In genomic region chr1:52686261-52686751, GRCh38 we compare ENCODE assay signal across 8 cellular contexts. TPM values are rescaled to one million over a fixed set of nuclear protein-coding genes. Genes with fewer than 3 reads are reported as not detected.
DNase-seq lines count a peak whose midpoint lies in the region; ATAC-seq, FAIRE-seq and TF ChIP-seq lines count a peak whose summit lies in the region.
"Not testable (repeated sequence)": the region's sequence is repeated elsewhere in the genome, so short reads cannot be mapped to it uniquely, and the experiment has no call there.

No MANE protein-coding gene starts in this region.

- not testable (repeated sequence) for BruUV-seq in HCT116 (replicated peaks; lab: Mats Ljungman, UMichigan)

- not testable (repeated sequence) for H3K9me3 ChIP-seq in HCT116 (ENCODE audit: control insufficient read depth in 1 of 2, insufficient read depth in 1 of 2, low read depth in 1 of 2, low read length in 2 of 2); esophagus squamous epithelium

- not testable (repeated sequence) for H4K20me1 ChIP-seq in HCT116 (ENCODE audit: insufficient read depth)

- not testable (repeated sequence) for H3K27me3 Mint-ChIP-seq in activated T-helper 1 cell treated with anti-CD3 and anti-CD28 coated beads, Interleukin-12 subunit alpha, Interleukin-12 subunit beta, Interleukin-2, Interleukin-4 antibody, amounts not matched to agents 30 ng/mL and 10 ng/mL and 1 ng/mL, durations not matched to agents 14 hours and 24 hours and 36 hours (ENCODE audit: insufficient read depth); naive thymus-derived CD8-positive, alpha-beta T cell

- not testable (repeated sequence) for H3K4me3 Mint-ChIP-seq in activated T-helper 1 cell treated with anti-CD3 and anti-CD28 coated beads, Interleukin-12 subunit alpha, Interleukin-12 subunit beta, Interleukin-2, Interleukin-4 antibody, amounts not matched to agents 30 ng/mL and 10 ng/mL and 1 ng/mL, durations not matched to agents 14 hours and 24 hours and 36 hours
- H3K4me3 Mint-ChIP-seq in naive thymus-derived CD8-positive, alpha-beta T cell = peak overlapping the region in 4 of 10 donors; percentile 9 to 25 (median 14)

- WGBS in esophagus squamous epithelium, 2 donors = 49 to 51% methylated on average over 13 to 16 of the region's 17 CpGs

- not testable (repeated sequence) for H3K4me2 ChIP-seq in HCT116 (ENCODE audit: low read length)

- H3K4me1 ChIP-seq in HCT116 (ENCODE audit: control insufficient read depth in 1 of 2, insufficient read depth in 2 of 2, low read length in 2 of 2); esophagus squamous epithelium: not testable (repeated sequence)

- peak; percentile 85 for TF ChIP-seq RAD21 in HCT116 (IDR thresholded peaks at IDR 0.05; ENCODE audit: low read depth)

- H3K36me3 Mint-ChIP-seq in activated T-helper 1 cell treated with anti-CD3 and anti-CD28 coated beads, Interleukin-12 subunit alpha, Interleukin-12 subunit beta, Interleukin-2, Interleukin-4 antibody, amounts not matched to agents 30 ng/mL and 10 ng/mL and 1 ng/mL, durations not matched to agents 14 hours and 24 hours and 36 hours (ENCODE audit: low read depth) = peaks cover 22% of the 10 kb centered on the region
- H3K36me3 Mint-ChIP-seq in naive thymus-derived CD8-positive, alpha-beta T cell = not testable (repeated sequence)

- intact Hi-C loops in HCT116 (cut with micrococcal nuclease) = loop anchor here (2.0 to 5.0 kb wide), 4 partner anchors 134 to 559 kb away; partner anchors contain the start of genes CC2D1B, ORC1, PRPF38A and TUT4
- intact Hi-C loops in activated T-helper 1 cell treated with anti-CD3 and anti-CD28 coated beads, Interleukin-12 subunit alpha, Interleukin-12 subunit beta, Interleukin-2, Interleukin-4 antibody, amounts not matched to agents 30 ng/mL and 10 ng/mL and 1 ng/mL, durations not matched to agents 14 hours and 24 hours and 36 hours (cut with micrococcal nuclease) = loop anchor here (1.0 to 10.0 kb wide), 9 partner anchors 27 to 559 kb away; partner anchors contain the start of genes CC2D1B, GPX7, ORC1 and PRPF38A
- intact Hi-C loops in esophagus squamous epithelium (cut with DNase I) = loop anchor here (10.0 kb wide), 1 partner anchor 262 kb away; no protein-coding TSS in a partner anchor

- not testable (repeated sequence) for H3K9ac ChIP-seq in HCT116 (ENCODE audit: low read length)

- peaks cover 29% of the 10 kb centered on the region for H3K79me2 ChIP-seq in HCT116 (ENCODE audit: insufficient read depth, low read length)

- in situ Hi-C loops in SK-MEL-5 (cut with HindIII; ENCODE audit: low pct_unique_long_range_greater_than_20kb, low sequenced_read_pairs) = not testable (repeated sequence)

- H3K9me3 Mint-ChIP-seq in activated T-helper 1 cell treated with anti-CD3 and anti-CD28 coated beads, Interleukin-12 subunit alpha, Interleukin-12 subunit beta, Interleukin-2, Interleukin-4 antibody, amounts not matched to agents 30 ng/mL and 10 ng/mL and 1 ng/mL, durations not matched to agents 14 hours and 24 hours and 36 hours; naive thymus-derived CD8-positive, alpha-beta T cell: not testable (repeated sequence)

- peak; percentile 82 for TF ChIP-seq CTCF in D721Med (IDR thresholded peaks at IDR 0.05; ENCODE audit: insufficient read depth, missing control alignments)
- TF ChIP-seq CTCF in HCT116 (IDR thresholded peaks at IDR 0.05 in 2 of 3, conservative IDR thresholded peaks at IDR 0.05 in 1 of 3; ENCODE audit: borderline replicate concordance in 1 of 3, insufficient read depth in 1 of 3, low read depth in 2 of 3, low read length in 2 of 3) = peak; percentile 60 to 72 (median 71); a peak in 5 of 6 replicates
- TF ChIP-seq CTCF in esophagus squamous epithelium (IDR thresholded peaks at IDR 0.05) = peak; percentile 45 to 89 (median 80)

- FAIRE-seq in D721Med (lab: Jason Lieb, UNC) = not testable (repeated sequence)

- CTCF ChIA-PET in HCT116 (lab: Charles Lee) = interaction anchor here (0.8 to 2.2 kb wide), 7 partner anchors 9 to 790 kb away, joined by 3 to 10 read pairs (median 3); partner anchors contain the start of genes COA7, ORC1, PRPF38A and ZYG11B

- H3K36me3 ChIP-seq in HCT116 (ENCODE audit: control insufficient read depth in 1 of 2, insufficient read depth in 2 of 2, low read length in 2 of 2) = peaks cover 25 to 38% of the 10 kb centered on the region in 2 experiments; a peak in 3 of 4 replicates
- peaks cover 0 to 60% (median 5%) of the 10 kb centered on the region in 3 donors for H3K36me3 ChIP-seq in esophagus squamous epithelium

- peak overlapping the region; percentile 49 for H3K27ac Mint-ChIP-seq in activated T-helper 1 cell treated with anti-CD3 and anti-CD28 coated beads, Interleukin-12 subunit alpha, Interleukin-12 subunit beta, Interleukin-2, Interleukin-4 antibody, amounts not matched to agents 30 ng/mL and 10 ng/mL and 1 ng/mL, durations not matched to agents 14 hours and 24 hours and 36 hours
- H3K27ac Mint-ChIP-seq in naive thymus-derived CD8-positive, alpha-beta T cell = peak overlapping the region; percentile 49 to 93 (median 80)

- not testable (repeated sequence) for H3K27ac ChIP-seq in HCT116 (ENCODE audit: low read depth, low read length); esophagus squamous epithelium

- not testable (repeated sequence) for H3K27me3 ChIP-seq in HCT116 (ENCODE audit: insufficient read depth, low read length); esophagus squamous epithelium

- POLR2A ChIA-PET in HCT116 (lab: Charles Lee) = interaction anchor here (0.6 kb wide), 1 partner anchor 604 kb away, joined by 3 read pairs; no protein-coding TSS in a partner anchor
- POLR2A ChIA-PET in naive thymus-derived CD8-positive, alpha-beta T cell (lab: Charles Lee) = interaction anchor here (0.6 to 2.6 kb wide), 9 partner anchors 17 to 320 kb away, joined by 3 to 12 read pairs (median 4); partner anchors contain the start of genes ORC1, PRPF38A, SHISAL2A and TUT4

- H3K9me2 ChIP-seq in HCT116 (ENCODE audit: insufficient read depth) = not testable (repeated sequence)

- H2AFZ ChIP-seq in HCT116 (ENCODE audit: low read depth, low read length, poor library complexity, severe bottlenecking) = not testable (repeated sequence)

- not testable (repeated sequence) for H3K4me3 ChIP-seq in HCT116 (replicated peaks in 1 of 2; ENCODE audit: low read depth in 1 of 2, low read length in 2 of 2); esophagus squamous epithelium

- DNase-seq in D721Med (ENCODE audit: insufficient read length, low spot score) = peak; percentile 59
- DNase-seq in HCT116 (ENCODE audit: low read depth, low spot score) = peak; percentile 35
- DNase-seq in NCI-H1105 (lab: John Stamatoyannopoulos, UW) = peak; percentile 53
- DNase-seq in SK-MEL-5 (ENCODE audit: low read depth, low spot score) = peak; percentile 75
- DNase-seq in activated T-helper 1 cell treated with anti-CD3 and anti-CD28 coated beads, Interleukin-12 subunit alpha, Interleukin-12 subunit beta, Interleukin-2, Interleukin-4 antibody, amounts not matched to agents 30 ng/mL and 10 ng/mL and 1 ng/mL, durations not matched to agents 14 hours and 24 hours and 36 hours (ENCODE audit: low spot score) = peak; percentile 73
- DNase-seq in esophagus squamous epithelium (lab: John Stamatoyannopoulos, UW) = not testable (repeated sequence)
- DNase-seq in naive thymus-derived CD8-positive, alpha-beta T cell = peak; percentile 65 to 90 (median 78)
- DNase-seq in stimulated activated CD8-positive, alpha-beta memory T cell treated with anti-CD3 and anti-CD28 coated beads, Interleukin-7, amount 100 ng/mL, for 4 hours (ENCODE audit: low read depth in 2 of 2) = peak; percentile 52 to 53

- peak; percentile 81 for ATAC-seq in HCT116
- ATAC-seq in naive thymus-derived CD8-positive, alpha-beta T cell = peak; percentile 99 to 100

- H3K4me1 Mint-ChIP-seq in activated T-helper 1 cell treated with anti-CD3 and anti-CD28 coated beads, Interleukin-12 subunit alpha, Interleukin-12 subunit beta, Interleukin-2, Interleukin-4 antibody, amounts not matched to agents 30 ng/mL and 10 ng/mL and 1 ng/mL, durations not matched to agents 14 hours and 24 hours and 36 hours (ENCODE audit: low read depth) = peaks cover 26% of the 10 kb centered on the region
- H3K4me1 Mint-ChIP-seq in naive thymus-derived CD8-positive, alpha-beta T cell = peaks cover 5 to 14% (median 10%) of the 10 kb centered on the region in 4 donors

- RAD21 ChIA-PET in HCT116 (lab: Charles Lee; ENCODE audit: low non-redundant PET in 1 of 2, low total read pairs in 2 of 2, uncharacterized antibody in 2 of 2, unreplicated experiment in 2 of 2) = not testable (repeated sequence)

- not testable (repeated sequence) for TF ChIP-seq POLR2A in HCT116 (IDR thresholded peaks at IDR 0.05; ENCODE audit: borderline replicate concordance, extremely low read depth, insufficient read depth, insufficient read length); esophagus squamous epithelium (IDR thresholded peaks at IDR 0.05)

RNA-seq across cellular contexts. Expression of gene COA7, which starts 11.8 kb away (rescaled TPM):
- 43.6 TPM for total RNA-seq in HCT116 (2021; ENCODE audit: unreplicated experiment)
- 19.1 and 19.5 TPM in 2 replicates for polyA plus RNA-seq in HCT116 (2012)
- total RNA-seq in SK-MEL-5 (2014; rRNA removed; shearing (Covaris generic)) = 13.1 and 14.0 TPM in 2 replicates
- 17.9 and 24.4 TPM in 2 replicates for polyA plus RNA-seq in SK-MEL-5 (2015; cell fraction: cytosol; rRNA removed)
- 7.6 and 11.5 TPM in 2 replicates for polyA plus RNA-seq in SK-MEL-5 (2015; cell fraction: nucleus; rRNA removed)
- 37.6 and 39.9 TPM in 2 replicates for total RNA-seq in activated T-helper 1 cell treated with anti-CD3 and anti-CD28 coated beads, Interleukin-12 subunit alpha, Interleukin-12 subunit beta, Interleukin-2, Interleukin-4 antibody, amounts not matched to agents 30 ng/mL and 10 ng/mL and 1 ng/mL, durations not matched to agents 14 hours and 24 hours and 36 hours
- 10 to 100 TPM; 11.2 to 13.5 (median 12.3) TPM for total RNA-seq in esophagus squamous epithelium
- 1 to 10 TPM; 2.4 to 3.0 TPM for total RNA-seq in naive thymus-derived CD8-positive, alpha-beta T cell
- 1 to 10 TPM; 3.1 to 4.2 (median 3.9) TPM for polyA plus RNA-seq in naive thymus-derived CD8-positive, alpha-beta T cell

RNA-seq across cellular contexts. Expression of gene ZYG11B, which starts 39.9 kb away (rescaled TPM):
- total RNA-seq in HCT116 (2021; ENCODE audit: unreplicated experiment) (20.7 TPM), esophagus squamous epithelium (10 to 100 TPM; 13.9 to 27.8 (median 18.4) TPM)
- 4.1 and 4.6 TPM in 2 replicates for polyA plus RNA-seq in HCT116 (2012)
- total RNA-seq in SK-MEL-5 (2014; rRNA removed; shearing (Covaris generic)) = 25.3 and 26.6 TPM in 2 replicates
- 14.4 and 20.8 TPM in 2 replicates for polyA plus RNA-seq in SK-MEL-5 (2015; cell fraction: cytosol; rRNA removed)
- polyA plus RNA-seq in SK-MEL-5 (2015; cell fraction: nucleus; rRNA removed) = 8.4 and 10.1 TPM in 2 replicates
- total RNA-seq in activated T-helper 1 cell treated with anti-CD3 and anti-CD28 coated beads, Interleukin-12 subunit alpha, Interleukin-12 subunit beta, Interleukin-2, Interleukin-4 antibody, amounts not matched to agents 30 ng/mL and 10 ng/mL and 1 ng/mL, durations not matched to agents 14 hours and 24 hours and 36 hours = 8.4 and 8.5 TPM in 2 replicates
- 10 to 100 TPM; 23.6 to 25.9 TPM for total RNA-seq in naive thymus-derived CD8-positive, alpha-beta T cell
- 10 to 100 TPM; 12.3 to 14.9 (median 12.5) TPM for polyA plus RNA-seq in naive thymus-derived CD8-positive, alpha-beta T cell

RNA-seq across cellular contexts. Expression of gene SHISAL2A, which starts 53.3 kb away (rescaled TPM):
- total RNA-seq in HCT116 (2021; ENCODE audit: unreplicated experiment) (not detected), esophagus squamous epithelium (1 to 10 TPM in 1 of 4 donors, not detected in 3; 1.7 TPM)
- not detected in 2 replicates for polyA plus RNA-seq in HCT116 (2012)
- total RNA-seq in SK-MEL-5 (2014; rRNA removed; shearing (Covaris generic)) = not detected in 2 replicates
- 0.12 TPM in 1 of 2 replicates, not detected in the other for polyA plus RNA-seq in SK-MEL-5 (2015; cell fraction: cytosol; rRNA removed)
- polyA plus RNA-seq in SK-MEL-5 (2015; cell fraction: nucleus; rRNA removed) = not detected in 2 replicates
- total RNA-seq in activated T-helper 1 cell treated with anti-CD3 and anti-CD28 coated beads, Interleukin-12 subunit alpha, Interleukin-12 subunit beta, Interleukin-2, Interleukin-4 antibody, amounts not matched to agents 30 ng/mL and 10 ng/mL and 1 ng/mL, durations not matched to agents 14 hours and 24 hours and 36 hours = 5.7 and 6.0 TPM in 2 replicates
- 10 to 100 TPM; 83.4 to 89.0 TPM for total RNA-seq in naive thymus-derived CD8-positive, alpha-beta T cell
- 10 to 100 TPM in 1 of 3 donors, 1 to 10 TPM in 2; 7.1 to 12.1 (median 7.9) TPM for polyA plus RNA-seq in naive thymus-derived CD8-positive, alpha-beta T cell

Comparison
In these comparisons a context has a peak if more than half of its experiments do, and no peak if none do; other contexts are left out.
1. RNA of gene SHISAL2A, which starts 53.3 kb away (total RNA-seq): 83.4 to 89.0 TPM in naive thymus-derived CD8-positive, alpha-beta T cell; 5.7 to 6.0 TPM in activated T-helper 1 cell treated with anti-CD3 and anti-CD28 coated beads, Interleukin-12 subunit alpha, Interleukin-12 subunit beta, Interleukin-2, Interleukin-4 antibody, amounts not matched to agents 30 ng/mL and 10 ng/mL and 1 ng/mL, durations not matched to agents 14 hours and 24 hours and 36 hours, 1.7 TPM in esophagus squamous epithelium, not detected in HCT116 (single experiment) and not detected in SK-MEL-5; every median in the first group is over 10 times any median in the second.
2. Peak in every context shown above with its lines, with median percentiles within 50 percentile points of each other: CTCF ChIP-seq.